19 cellular contexts compared by ENCODE assay signal in genomic region chr4:100289530-100289888, GRCh38.
DNase-seq lines count a peak whose midpoint lies in the region; ATAC-seq and TF ChIP-seq lines count a peak whose summit lies in the region.
"Had no signal": no experiment of that assay in that cellular context is flagged by ENCODE, and none has a peak within 500 bp of the region (broad histone marks: within the 10 kb centered on the region; RNA-seq: fewer than 3 reads in every experiment).

No MANE protein-coding gene starts in this region.

- intact Hi-C loops in mucosa of descending colon (cut with DNase I, micrococcal nuclease) = no loop called here

- ATAC-seq in RWPE2 (ENCODE audit: low read depth) (peak; percentile 75), mucosa of descending colon (no peak), GM21423 (IDR thresholded peaks at IDR 0.05; ENCODE audit: unreplicated experiment) (no peak), GM19324 (IDR thresholded peaks at IDR 0.05; ENCODE audit: low FRiP score, unreplicated experiment) (no peak)
- ATAC-seq: activated CD8-positive, alpha-beta T cell treated with anti-CD3 and anti-CD28 coated beads for 36 hours; CD8-positive, alpha-beta T cell; gastrocnemius medialis had no signal

- DNase-seq in ELR (ENCODE audit: low read depth) = peak; percentile 65
- no peak for DNase-seq in RWPE2 (ENCODE audit: low spot score)
- peak; percentile 59 for DNase-seq in epithelial cell of esophagus (ENCODE audit: low read depth)
- DNase-seq in nephron progenitor cell = no peak
- no peak for DNase-seq in mucosa of descending colon
- no peak for DNase-seq in activated CD4-positive, alpha-beta T cell treated with anti-CD3 and anti-CD28 coated beads for 4 hours
- DNase-seq: activated CD8-positive, alpha-beta T cell treated with anti-CD3 and anti-CD28 coated beads for 36 hours; activated naive CD4-positive, alpha-beta T cell treated with anti-CD3 and anti-CD28 coated beads, Interleukin-2, amount 10 ng/mL, durations not matched to agents 7 days and 5 days; activated T-cell treated with anti-CD3 and anti-CD28 coated beads, Interleukin-2, amount 50 U/mL, for 24 hours; CD8-positive, alpha-beta T cell; DMS53; gastrocnemius medialis; left ventricle myocardium inferior; SHP77 treated with DMSO at 0.1 percent for 48 hours; T-helper 2 cell had no signal

- H3K9me3 ChIP-seq in RWPE2 (ENCODE audit: severe bottlenecking) = no peaks in the 10 kb centered on the region
- no peaks in the 10 kb centered on the region for H3K9me3 ChIP-seq in mucosa of descending colon
- H3K9me3 ChIP-seq: ascending aorta, gastrocnemius medialis, left ventricle myocardium inferior, right atrium auricular region had no signal

- peak overlapping the region; percentile 14 for H3K27ac Mint-ChIP-seq in nephron progenitor cell
- H3K27ac Mint-ChIP-seq: activated CD8-positive, alpha-beta T cell treated with anti-CD3 and anti-CD28 coated beads for 36 hours; activated naive CD4-positive, alpha-beta T cell treated with anti-CD3 and anti-CD28 coated beads, Interleukin-2, amount 10 ng/mL, durations not matched to agents 7 days and 5 days; activated T-cell treated with anti-CD3 and anti-CD28 coated beads, Interleukin-2, amount 50 U/mL, for 24 hours; CD8-positive, alpha-beta T cell had no signal

- H3K36me3 Mint-ChIP-seq in nephron progenitor cell (ENCODE audit: low read depth) = peaks cover 5% of the 10 kb centered on the region
- H3K36me3 Mint-ChIP-seq: activated naive CD4-positive, alpha-beta T cell treated with anti-CD3 and anti-CD28 coated beads, Interleukin-2, amount 10 ng/mL, durations not matched to agents 7 days and 5 days; CD8-positive, alpha-beta T cell had no signal

- no peaks in the 10 kb centered on the region for H3K27me3 ChIP-seq in RWPE2 (ENCODE audit: insufficient read depth, poor library complexity, severe bottlenecking)
- H3K27me3 ChIP-seq: ascending aorta, gastrocnemius medialis, right atrium auricular region had no signal

- no peak for TF ChIP-seq CTCF in RWPE2 (IDR thresholded peaks at IDR 0.05; ENCODE audit: poor library complexity, severe bottlenecking)
- TF ChIP-seq CTCF in epithelial cell of esophagus (IDR thresholded peaks at IDR 0.05; ENCODE audit: insufficient read depth, low read depth, low read length, missing control alignments) = no peak
- no peak for TF ChIP-seq CTCF in nephron progenitor cell (IDR thresholded peaks at IDR 0.05)
- no peak for TF ChIP-seq CTCF in mucosa of descending colon (IDR thresholded peaks at IDR 0.05)

- peaks cover 56% of the 10 kb centered on the region for H3K4me1 Mint-ChIP-seq in nephron progenitor cell
- H3K4me1 Mint-ChIP-seq: activated naive CD4-positive, alpha-beta T cell treated with anti-CD3 and anti-CD28 coated beads, Interleukin-2, amount 10 ng/mL, durations not matched to agents 7 days and 5 days had no signal

- peaks cover 20% of the 10 kb centered on the region for H3K4me1 ChIP-seq in RWPE2 (ENCODE audit: insufficient read depth, poor library complexity, severe bottlenecking)
- H3K4me1 ChIP-seq in mucosa of descending colon (ENCODE audit: low read depth) = no peaks in the 10 kb centered on the region
- H3K4me1 ChIP-seq: ascending aorta, right atrium auricular region had no signal

- H3K4me3 Mint-ChIP-seq in nephron progenitor cell = no peak overlapping the region
- H3K4me3 Mint-ChIP-seq: activated CD8-positive, alpha-beta T cell treated with anti-CD3 and anti-CD28 coated beads for 36 hours; activated naive CD4-positive, alpha-beta T cell treated with anti-CD3 and anti-CD28 coated beads, Interleukin-2, amount 10 ng/mL, durations not matched to agents 7 days and 5 days; activated T-cell treated with anti-CD3 and anti-CD28 coated beads, Interleukin-2, amount 50 U/mL, for 24 hours; CD8-positive, alpha-beta T cell had no signal

- peak overlapping the region; percentile 91 for H3K27ac ChIP-seq in RWPE2 (ENCODE audit: poor library complexity, severe bottlenecking)
- H3K27ac ChIP-seq: ascending aorta, left ventricle myocardium inferior, right atrium auricular region had no signal

- H3K36me3 ChIP-seq in RWPE2 (ENCODE audit: low read depth) = no peaks in the 10 kb centered on the region
- H3K36me3 ChIP-seq in mucosa of descending colon (ENCODE audit: low read depth) = no peaks in the 10 kb centered on the region
- H3K36me3 ChIP-seq: ascending aorta, gastrocnemius medialis, left ventricle myocardium inferior, right atrium auricular region had no signal

- peaks cover 3% of the 10 kb centered on the region for H3K27me3 Mint-ChIP-seq in nephron progenitor cell (ENCODE audit: low read depth, poor library complexity)
- H3K27me3 Mint-ChIP-seq: activated naive CD4-positive, alpha-beta T cell treated with anti-CD3 and anti-CD28 coated beads, Interleukin-2, amount 10 ng/mL, durations not matched to agents 7 days and 5 days; activated T-cell treated with anti-CD3 and anti-CD28 coated beads, Interleukin-2, amount 50 U/mL, for 24 hours had no signal

- no peaks in the 10 kb centered on the region for H3K9me3 Mint-ChIP-seq in nephron progenitor cell
- H3K9me3 Mint-ChIP-seq: activated CD8-positive, alpha-beta T cell treated with anti-CD3 and anti-CD28 coated beads for 36 hours; activated naive CD4-positive, alpha-beta T cell treated with anti-CD3 and anti-CD28 coated beads, Interleukin-2, amount 10 ng/mL, durations not matched to agents 7 days and 5 days; activated T-cell treated with anti-CD3 and anti-CD28 coated beads, Interleukin-2, amount 50 U/mL, for 24 hours; CD8-positive, alpha-beta T cell had no signal

- H3K4me3 ChIP-seq in RWPE2 (ENCODE audit: severe bottlenecking) (no peak overlapping the region), epithelial cell of esophagus (ENCODE audit: low read length) (no peak overlapping the region), mucosa of descending colon (no peak overlapping the region)
- H3K4me3 ChIP-seq: ascending aorta, gastrocnemius medialis, left ventricle myocardium inferior, right atrium auricular region had no signal

Comparison
In these comparisons a context has a peak if more than half of its experiments do, and no peak if none do; other contexts are left out.
1. DNase-seq: peak in ELR (single experiment) and epithelial cell of esophagus (single experiment); none in RWPE2 (single experiment), nephron progenitor cell (single experiment), mucosa of descending colon (0 of 3) and activated CD4-positive, alpha-beta T cell treated with anti-CD3 and anti-CD28 coated beads for 4 hours (0 of 2).